19 cellular contexts compared by ENCODE assay signal in genomic region chr11:75717608-75718403, GRCh38.
DNase-seq lines count a peak whose midpoint lies in the region; ATAC-seq and TF ChIP-seq lines count a peak whose summit lies in the region.
"Had no signal": no experiment of that assay in that cellular context is flagged by ENCODE, and none has a peak within 500 bp of the region (broad histone marks: within the 10 kb centered on the region; RNA-seq: fewer than 3 reads in every experiment).

MOGAT2 (plus strand) TSS chr11:75717838; CDS start chr11:75717889, 51 bp downstream.

- no peaks in the 10 kb centered on the region for H3K36me3 ChIP-seq in OCI-LY3 (replicated peaks; ENCODE audit: low read depth, low read length)

- no peak within 1 kb of the TSS for H3K27ac ChIP-seq in OCI-LY3 (ENCODE audit: low read length)
- no peak within 1 kb of the TSS for H3K27ac ChIP-seq in coronary artery
- H3K27ac ChIP-seq: SK-N-MC had no signal

- no peak within 1 kb of the TSS for H3K4me3 Mint-ChIP-seq in stimulated activated memory B cell treated with anti-CD40 and anti-IgM and Interleukin-4, amounts not matched to agents 10 μg/mL and 1 μg/mL and 100 μg/mL, for 72 hours
- H3K4me3 Mint-ChIP-seq: activated CD8-positive, alpha-beta T cell treated with anti-CD3 and anti-CD28 coated beads for 36 hours; activated naive CD4-positive, alpha-beta T cell treated with anti-CD3 and anti-CD28 coated beads, Interleukin-2, amount 50 U/mL, for 24 hours; neural crest cell had no signal

- no peaks in the 10 kb centered on the region for H3K27me3 Mint-ChIP-seq in stimulated activated memory B cell treated with anti-CD40 and anti-IgM and Interleukin-4, amounts not matched to agents 10 μg/mL and 1 μg/mL and 100 μg/mL, for 72 hours
- H3K27me3 Mint-ChIP-seq: activated naive CD4-positive, alpha-beta T cell treated with anti-CD3 and anti-CD28 coated beads, Interleukin-2, amount 50 U/mL, for 24 hours had no signal

- no peaks in the 10 kb centered on the region for H3K27me3 ChIP-seq in OCI-LY3 (ENCODE audit: low read depth, low read length)

- peak within 1 kb of the TSS; percentile 58 for H3K4me2 ChIP-seq in OCI-LY3 (ENCODE audit: low read length)

- H3K4me1 Mint-ChIP-seq in stimulated activated memory B cell treated with anti-CD40 and anti-IgM and Interleukin-4, amounts not matched to agents 10 μg/mL and 1 μg/mL and 100 μg/mL, for 72 hours: peaks cover 9% of the 10 kb centered on the region
- H3K4me1 Mint-ChIP-seq: activated naive CD4-positive, alpha-beta T cell treated with anti-CD3 and anti-CD28 coated beads, Interleukin-2, amount 50 U/mL, for 24 hours; neural crest cell had no signal

- no peaks in the 10 kb centered on the region for H4K20me1 ChIP-seq in OCI-LY3 (ENCODE audit: insufficient read depth, low read length)

- H3K9ac ChIP-seq in OCI-LY3 (ENCODE audit: low read length): peak within 1 kb of the TSS; percentile 45; the same call in 1 of the 2 replicates

- no peak for ATAC-seq in stimulated activated memory B cell treated with anti-CD40 and anti-IgM and Interleukin-4, amounts not matched to agents 10 μg/mL and 1 μg/mL and 100 μg/mL, for 72 hours
- ATAC-seq in GM21737 (IDR thresholded peaks at IDR 0.05; ENCODE audit: unreplicated experiment): no peak
- ATAC-seq: activated CD8-positive, alpha-beta T cell treated with anti-CD3 and anti-CD28 coated beads for 36 hours had no signal

- TF ChIP-seq CTCF in OCI-LY3 (IDR thresholded peaks at IDR 0.05; ENCODE audit: low read depth, low read length) (no peak), coronary artery (IDR thresholded peaks at IDR 0.05) (no peak)

- H3K9me3 ChIP-seq in OCI-LY3 (ENCODE audit: insufficient read depth, low read length): no peaks in the 10 kb centered on the region

- no peaks in the 10 kb centered on the region for H3K9me3 Mint-ChIP-seq in stimulated activated memory B cell treated with anti-CD40 and anti-IgM and Interleukin-4, amounts not matched to agents 10 μg/mL and 1 μg/mL and 100 μg/mL, for 72 hours
- H3K9me3 Mint-ChIP-seq: activated CD8-positive, alpha-beta T cell treated with anti-CD3 and anti-CD28 coated beads for 36 hours; activated naive CD4-positive, alpha-beta T cell treated with anti-CD3 and anti-CD28 coated beads, Interleukin-2, amount 50 U/mL, for 24 hours; neural crest cell had no signal

- DNase-seq in coronary artery (ENCODE audit: low spot score) (peak; percentile 47), midbrain (lab: John Stamatoyannopoulos, UW) (peak; percentile 9), T-helper 2 cell (no peak), NCI-H146 treated with DMSO at 0.1 percent for 48 hours (lab: John Stamatoyannopoulos, UW; ENCODE audit: unreplicated experiment) (no peak)
- DNase-seq in activated CD4-positive, CD25-positive, alpha-beta regulatory T cell treated with anti-CD3 and anti-CD28 coated beads, Interleukin-2, amount 50 U/mL, for 72 hours: no peak
- DNase-seq: activated CD4-positive, CD25-positive, alpha-beta regulatory T cell; activated CD8-positive, alpha-beta T cell treated with anti-CD3 and anti-CD28 coated beads for 36 hours; DND-41; foreskin fibroblast; KG1; NCI-H2029 treated with DMSO at 0.1 percent for 48 hours; NCI-H510A treated with DMSO at 0.1 percent for 48 hours; trophoblast cell had no signal

- H3K27ac Mint-ChIP-seq in stimulated activated memory B cell treated with anti-CD40 and anti-IgM and Interleukin-4, amounts not matched to agents 10 μg/mL and 1 μg/mL and 100 μg/mL, for 72 hours: peak within 1 kb of the TSS; percentile 41
- H3K27ac Mint-ChIP-seq: activated CD8-positive, alpha-beta T cell treated with anti-CD3 and anti-CD28 coated beads for 36 hours; activated naive CD4-positive, alpha-beta T cell treated with anti-CD3 and anti-CD28 coated beads, Interleukin-2, amount 50 U/mL, for 24 hours had no signal

- peaks cover 14% of the 10 kb centered on the region for H3K4me1 ChIP-seq in OCI-LY3 (ENCODE audit: low read length)

- H2AFZ ChIP-seq in OCI-LY3 (ENCODE audit: low read depth, low read length): peak within 1 kb of the TSS; percentile 100

- H3K4me3 ChIP-seq in OCI-LY3 (ENCODE audit: low read length) (no peak within 1 kb of the TSS), coronary artery (no peak within 1 kb of the TSS)
- H3K4me3 ChIP-seq: SK-N-MC had no signal

- H3K79me2 ChIP-seq in OCI-LY3 (ENCODE audit: low read length): no peaks in the 10 kb centered on the region

- no peaks in the 10 kb centered on the region for H3K36me3 Mint-ChIP-seq in stimulated activated memory B cell treated with anti-CD40 and anti-IgM and Interleukin-4, amounts not matched to agents 10 μg/mL and 1 μg/mL and 100 μg/mL, for 72 hours
- H3K36me3 Mint-ChIP-seq: activated naive CD4-positive, alpha-beta T cell treated with anti-CD3 and anti-CD28 coated beads, Interleukin-2, amount 50 U/mL, for 24 hours had no signal

Comparison
In these comparisons a context has a peak if more than half of its experiments do, and no peak if none do; other contexts are left out.
1. DNase-seq: peak in coronary artery (single experiment) and midbrain (single experiment); none in activated CD4-positive, CD25-positive, alpha-beta regulatory T cell treated with anti-CD3 and anti-CD28 coated beads, Interleukin-2, amount 50 U/mL, for 72 hours (single experiment), T-helper 2 cell (0 of 5) and NCI-H146 treated with DMSO at 0.1 percent for 48 hours (single experiment).